ENCODE assay signal across 8 cellular contexts in the genomic region with DNA sequence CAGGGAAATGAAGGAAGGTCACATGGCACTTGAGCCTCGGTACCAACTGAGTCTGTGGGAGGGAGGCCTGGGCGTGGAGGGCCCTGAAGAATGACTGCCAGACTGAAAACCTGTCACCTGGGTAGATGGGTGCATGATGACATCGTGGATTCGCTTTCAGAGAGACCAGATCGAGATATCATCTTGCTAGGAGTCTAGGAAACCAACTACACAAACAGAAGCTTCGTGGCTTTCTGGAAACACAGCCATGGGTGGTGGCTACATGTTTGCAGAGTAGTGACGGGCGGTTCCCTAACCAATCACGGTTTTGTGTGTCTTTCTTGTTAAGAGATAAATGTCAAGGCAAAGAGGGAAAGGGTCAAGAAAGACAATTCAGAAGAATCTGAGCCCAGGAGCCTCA.
A peak's percentile ranks its signal among the peaks of the same experiment; 100 is the strongest.
DNase-seq lines count a peak whose midpoint lies in the region; TF ChIP-seq lines count a peak whose summit lies in the region.

No MANE protein-coding gene starts in this region.

- DNase-seq in breast epithelium (ENCODE audit: low spot score in 2 of 2) (peak; percentile 41 to 70), MCF 10A (ENCODE audit: unreplicated experiment) (no peak), brain microvascular endothelial cell (peak; percentile 28), NCI-H1417 treated with DMSO at 0.1 percent for 48 hours (lab: John Stamatoyannopoulos, UW) (no peak), testis (no peak), chondrocyte (ENCODE audit: low spot score) (no peak), GM23248 (no peak)

- no TSS peak for BruUV-seq in MCF 10A (replicated peaks; lab: Mats Ljungman, UMichigan)

- H3K27ac ChIP-seq in breast epithelium = peak overlapping the region; percentile 36 to 74
- H3K27ac ChIP-seq in brain microvascular endothelial cell = peak overlapping the region; percentile 47
- no peak overlapping the region for H3K27ac ChIP-seq in testis
- no peak overlapping the region for H3K27ac ChIP-seq in GM23248

- TF ChIP-seq CTCF in breast epithelium (IDR thresholded peaks at IDR 0.05) (no peak), MCF 10A (IDR thresholded peaks at IDR 0.05; ENCODE audit: unreplicated experiment) (no peak), Loucy (conservative IDR thresholded peaks at IDR 0.05; ENCODE audit: low read length) (no peak), brain microvascular endothelial cell (IDR thresholded peaks at IDR 0.05; ENCODE audit: low read depth, low read length, missing control alignments) (no peak), testis (IDR thresholded peaks at IDR 0.05) (no peak), chondrocyte (IDR thresholded peaks at IDR 0.05) (no peak)

- H3K27me3 Mint-ChIP-seq in MCF 10A (ENCODE audit: insufficient read depth, unreplicated experiment) (no peaks in the 10 kb centered on the region), chondrocyte (ENCODE audit: low read depth) (no peaks in the 10 kb centered on the region)

- no peaks in the 10 kb centered on the region for H3K79me2 ChIP-seq in Loucy (ENCODE audit: insufficient read depth, low read length)
- peaks cover 3% of the 10 kb centered on the region; the same call in 1 of the 2 replicates for H3K79me2 ChIP-seq in GM23248 (ENCODE audit: insufficient read depth)

- no peak overlapping the region for H3K27ac Mint-ChIP-seq in MCF 10A (ENCODE audit: low read depth, unreplicated experiment)
- H3K27ac Mint-ChIP-seq in chondrocyte (ENCODE audit: unreplicated experiment) = no peak overlapping the region

- no peaks in the 10 kb centered on the region for H3K36me3 Mint-ChIP-seq in MCF 10A (ENCODE audit: insufficient read depth, unreplicated experiment)
- peaks cover 4% of the 10 kb centered on the region for H3K36me3 Mint-ChIP-seq in chondrocyte (ENCODE audit: low read depth)

- H3K4me1 Mint-ChIP-seq in MCF 10A (ENCODE audit: insufficient read depth, unreplicated experiment) (no peaks in the 10 kb centered on the region), chondrocyte (ENCODE audit: low read depth) (no peaks in the 10 kb centered on the region)

- H4K20me1 ChIP-seq in Loucy (ENCODE audit: insufficient read depth, low read length, poor library complexity, severe bottlenecking) = no peaks in the 10 kb centered on the region
- no peaks in the 10 kb centered on the region for H4K20me1 ChIP-seq in GM23248 (ENCODE audit: insufficient read depth)

- H3K4me3 ChIP-seq in breast epithelium = no peak overlapping the region
- H3K4me3 ChIP-seq in Loucy (ENCODE audit: low read length, poor library complexity, severe bottlenecking) = no peak overlapping the region
- H3K4me3 ChIP-seq in brain microvascular endothelial cell (ENCODE audit: low read depth, low read length) = no peak overlapping the region
- H3K4me3 ChIP-seq in testis = no peak overlapping the region
- no peak overlapping the region for H3K4me3 ChIP-seq in GM23248

- H3F3A ChIP-seq in Loucy (ENCODE audit: low read depth) = no peaks in the 10 kb centered on the region
- H3F3A ChIP-seq in GM23248 (ENCODE audit: insufficient read depth) = no peaks in the 10 kb centered on the region

- H3K4me3 Mint-ChIP-seq in MCF 10A (ENCODE audit: unreplicated experiment) (no peak overlapping the region), chondrocyte (ENCODE audit: unreplicated experiment) (no peak overlapping the region)

- H3K4me2 ChIP-seq in Loucy (ENCODE audit: low read depth, low read length, poor library complexity, severe bottlenecking) (peak overlapping the region; percentile 23), GM23248 (ENCODE audit: unreplicated experiment) (no peak overlapping the region)

- intact Hi-C loops in breast epithelium (cut with DNase I; ENCODE audit: low total_unique reads) = no loop called here
- intact Hi-C loops in MCF 10A (cut with micrococcal nuclease) = no loop called here
- intact Hi-C loops in testis (cut with DNase I; ENCODE audit: low total_unique reads) = no loop called here

- H3K4me1 ChIP-seq in breast epithelium (no peaks in the 10 kb centered on the region), Loucy (ENCODE audit: insufficient read depth, low read length, poor library complexity, severe bottlenecking) (peaks cover 15% of the 10 kb centered on the region), testis (no peaks in the 10 kb centered on the region), GM23248 (ENCODE audit: insufficient read depth) (no peaks in the 10 kb centered on the region)

- H3K9me3 Mint-ChIP-seq in MCF 10A (ENCODE audit: unreplicated experiment) = no peaks in the 10 kb centered on the region
- H3K9me3 Mint-ChIP-seq in chondrocyte (ENCODE audit: low read depth) = peaks cover 13% of the 10 kb centered on the region

- H2AFZ ChIP-seq in Loucy (ENCODE audit: low read length) (no peak overlapping the region), GM23248 (no peak overlapping the region)

- in situ Hi-C loops in brain microvascular endothelial cell (cut with HindIII; ENCODE audit: low pct_ligation_motif_present, low sequenced_read_pairs) = no loop called here
- in situ Hi-C loops in GM23248 (cut with MboI) = no loop called here

- H3K27me3 ChIP-seq in breast epithelium = no peaks in the 10 kb centered on the region
- no peaks in the 10 kb centered on the region for H3K27me3 ChIP-seq in Loucy (ENCODE audit: insufficient read depth, low read length, poor library complexity, severe bottlenecking)
- H3K27me3 ChIP-seq in brain microvascular endothelial cell (replicated peaks) = no peaks in the 10 kb centered on the region
- H3K27me3 ChIP-seq in testis = no peaks in the 10 kb centered on the region
- H3K27me3 ChIP-seq in GM23248 (replicated peaks; ENCODE audit: insufficient read depth) = no peaks in the 10 kb centered on the region

- no peaks in the 10 kb centered on the region for H3K9me2 ChIP-seq in Loucy (replicated peaks; ENCODE audit: low read depth, low read length)
- no peaks in the 10 kb centered on the region for H3K9me2 ChIP-seq in GM23248 (ENCODE audit: insufficient read depth)

- no peaks in the 10 kb centered on the region for H3K36me3 ChIP-seq in breast epithelium
- no peaks in the 10 kb centered on the region for H3K36me3 ChIP-seq in Loucy (ENCODE audit: insufficient read depth, low read length)
- no peaks in the 10 kb centered on the region for H3K36me3 ChIP-seq in brain microvascular endothelial cell (replicated peaks)
- H3K36me3 ChIP-seq in testis (ENCODE audit: low read depth, missing control alignments) = no peaks in the 10 kb centered on the region
- H3K36me3 ChIP-seq in GM23248 (ENCODE audit: low read depth) = no peaks in the 10 kb centered on the region

- POLR2A ChIA-PET in MCF 10A (lab: Yijun Ruan, JAX) = no interaction called here

- TF ChIP-seq POLR2A in breast epithelium (IDR thresholded peaks at IDR 0.05) (no peak), testis (IDR thresholded peaks at IDR 0.05) (no peak)

- CTCF ChIA-PET in MCF 10A (lab: Yijun Ruan, JAX) = no interaction called here

- peaks cover 0 to 20% of the 10 kb centered on the region in 2 donors for H3K9me3 ChIP-seq in breast epithelium
- H3K9me3 ChIP-seq in Loucy (ENCODE audit: insufficient read depth, low read depth, low read length) = peaks cover 7% of the 10 kb centered on the region; the same call in 1 of the 2 replicates
- H3K9me3 ChIP-seq in testis = no peaks in the 10 kb centered on the region
- no peaks in the 10 kb centered on the region for H3K9me3 ChIP-seq in GM23248 (ENCODE audit: low read depth)

- H3K9ac ChIP-seq in Loucy (ENCODE audit: low read depth, low read length, poor library complexity, severe bottlenecking) (no peak overlapping the region), GM23248 (no peak overlapping the region)

- WGBS in testis, 2 donors = 85 to 87% methylated on average over 9 of the region's 9 CpGs
- WGBS in GM23248 (ENCODE audit: low coverage in 1 of 2, low lambda C conversion rate in 2 of 2, missing lambda C conversion rate in 2 of 2), 2 experiments = 85 to 87% methylated on average over 9 of the region's 9 CpGs

Comparison
In these comparisons a context has a peak if more than half of its experiments do, and no peak if none do; other contexts are left out.
1. DNase-seq: peak in breast epithelium (2 of 2) and brain microvascular endothelial cell (single experiment); none in MCF 10A (single experiment), NCI-H1417 treated with DMSO at 0.1 percent for 48 hours (single experiment), testis (single experiment), chondrocyte (single experiment) and GM23248 (single experiment).
2. H3K27ac ChIP-seq: peak in breast epithelium (2 of 2) and brain microvascular endothelial cell (single experiment); none in testis (0 of 2) and GM23248 (single experiment).